Comparison of ENCODE assay signal across 8 cellular contexts in the genomic region with DNA sequence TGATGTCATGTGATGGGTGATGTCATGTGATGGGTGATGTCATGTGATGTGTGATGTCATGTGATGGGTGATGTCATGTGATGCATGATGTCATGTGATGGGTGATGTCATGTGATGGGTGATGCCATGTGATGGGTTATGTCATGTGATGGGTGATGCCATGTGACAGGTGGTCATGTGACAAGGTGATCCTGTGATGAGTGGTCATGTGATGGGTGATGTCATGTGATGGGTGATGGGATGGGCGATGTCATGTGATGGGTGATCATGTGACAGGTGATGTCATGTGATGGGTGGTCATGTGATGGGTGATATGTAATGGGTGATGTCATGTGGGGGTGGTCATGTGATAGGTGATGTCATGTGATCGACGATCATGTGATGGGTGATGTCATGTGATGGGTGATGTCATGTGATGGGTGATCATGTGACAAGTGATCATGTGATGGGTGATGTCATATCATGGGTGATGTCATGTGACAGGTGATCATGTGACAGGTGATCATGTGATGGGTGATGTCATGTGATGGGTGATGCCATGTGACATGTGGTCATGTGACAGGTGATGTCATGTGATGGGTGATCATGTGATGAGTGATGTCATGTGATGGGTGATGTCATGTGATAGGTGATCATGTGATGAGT. TPM values are rescaled to one million over a fixed set of nuclear protein-coding genes. Genes with fewer than 3 reads are reported as not detected.
DNase-seq lines count a peak whose midpoint lies in the region; ATAC-seq, FAIRE-seq and TF ChIP-seq lines count a peak whose summit lies in the region.

No MANE protein-coding gene starts in this region.

- H3K4me1 Mint-ChIP-seq in T-helper 17 cell = no peaks in the 10 kb centered on the region
- H3K4me1 Mint-ChIP-seq in progenitor cell of endocrine pancreas (ENCODE audit: low read depth) = no peaks in the 10 kb centered on the region

- H3K9me3 ChIP-seq in T-helper 17 cell (ENCODE audit: control insufficient read depth, low read length, poor library complexity, severe bottlenecking) = no peaks in the 10 kb centered on the region

- peak overlapping the region; percentile 46 for H3K27ac Mint-ChIP-seq in T-helper 17 cell
- H3K27ac Mint-ChIP-seq in progenitor cell of endocrine pancreas = peak overlapping the region; percentile 98

- peaks cover 18% of the 10 kb centered on the region for H3K9me3 Mint-ChIP-seq in progenitor cell of endocrine pancreas (ENCODE audit: low read depth)

- no peak overlapping the region for H3K4me3 ChIP-seq in choroid plexus epithelial cell (ENCODE audit: low read depth, low read length)

- H3K4me3 Mint-ChIP-seq in T-helper 17 cell (peak overlapping the region; percentile 28), progenitor cell of endocrine pancreas (ENCODE audit: low read depth) (no peak overlapping the region)

- DNase-seq in A172 (ENCODE audit: low spot score) (peak; percentile 26), GM12892 (ENCODE audit: insufficient read length) (no peak), T-helper 17 cell (peak; percentile 11 to 39 (median 13)), choroid plexus epithelial cell (ENCODE audit: low read depth) (peak; percentile 43), progenitor cell of endocrine pancreas (ENCODE audit: low spot score, unreplicated experiment) (no peak), NCI-H510A (lab: John Stamatoyannopoulos, UW) (no peak)

- no peak for TF ChIP-seq POLR2A in GM12892 (IDR thresholded peaks at IDR 0.05; ENCODE audit: low read depth, low read length)

- H3K27me3 Mint-ChIP-seq in T-helper 17 cell = peaks cover 28% of the 10 kb centered on the region
- H3K27me3 Mint-ChIP-seq in progenitor cell of endocrine pancreas = peaks cover 15% of the 10 kb centered on the region

- TF ChIP-seq CTCF in choroid plexus epithelial cell (conservative IDR thresholded peaks at IDR 0.05; ENCODE audit: low read depth, low read length) = no peak
- no peak for TF ChIP-seq CTCF in progenitor cell of endocrine pancreas (IDR thresholded peaks at IDR 0.05; ENCODE audit: unreplicated experiment)

- ATAC-seq in T-helper 17 cell (peak; percentile 62), GM18519 (IDR thresholded peaks at IDR 0.05; ENCODE audit: low FRiP score, unreplicated experiment) (no peak), HG02884 (IDR thresholded peaks at IDR 0.05; ENCODE audit: unreplicated experiment) (no peak)

- H3K36me3 Mint-ChIP-seq in T-helper 17 cell (ENCODE audit: low read depth) = peaks cover 4% of the 10 kb centered on the region
- peaks cover 8% of the 10 kb centered on the region for H3K36me3 Mint-ChIP-seq in progenitor cell of endocrine pancreas (ENCODE audit: insufficient read depth)

- peak; percentile 91 for FAIRE-seq in GM12892 (lab: Jason Lieb, UNC)

RNA-seq across cellular contexts. Expression of a gene that starts 17.2 kb away (rescaled TPM):
- total RNA-seq in A172 (2014; rRNA removed; shearing (Covaris generic)) = not detected in 2 replicates
- polyA plus RNA-seq in GM12892 (2012; ENCODE audit: missing spikeins) = 0.74 TPM
- total RNA-seq in T-helper 17 cell (1 to 10 TPM in 1 of 2 donors, under 1 TPM in 1; 0.34 to 1.4 TPM), progenitor cell of endocrine pancreas (not detected in 2 replicates)

RNA-seq across cellular contexts. Expression of a gene that starts 31.8 kb away (rescaled TPM):
- 0.45 and 0.46 TPM in 2 replicates for total RNA-seq in A172 (2014; rRNA removed; shearing (Covaris generic))
- 0.17 TPM for polyA plus RNA-seq in GM12892 (2012; ENCODE audit: missing spikeins)
- 1 to 10 TPM in 1 of 2 donors, under 1 TPM in 1; 0.37 to 1.2 TPM for total RNA-seq in T-helper 17 cell
- total RNA-seq in progenitor cell of endocrine pancreas = not detected in 2 replicates

RNA-seq across cellular contexts. Expression of a gene that starts 47.7 kb away (rescaled TPM):
- total RNA-seq in A172 (2014; rRNA removed; shearing (Covaris generic)) = not detected in 2 replicates
- polyA plus RNA-seq in GM12892 (2012; ENCODE audit: missing spikeins) = 70.3 TPM
- total RNA-seq in T-helper 17 cell (1 to 10 TPM; 2.4 to 9.6 TPM), progenitor cell of endocrine pancreas (3.9 and 4.5 TPM in 2 replicates)

RNA-seq across cellular contexts. Expression of a gene that starts 53.2 kb away (rescaled TPM):
- total RNA-seq in A172 (2014; rRNA removed; shearing (Covaris generic)) = not detected in 2 replicates
- not detected for polyA plus RNA-seq in GM12892 (2012; ENCODE audit: missing spikeins)
- total RNA-seq in T-helper 17 cell (not detected), progenitor cell of endocrine pancreas (not detected in 2 replicates)

Comparison
In these comparisons a context has a peak if more than half of its experiments do, and no peak if none do; other contexts are left out.
1. DNase-seq: peak in A172 (single experiment), T-helper 17 cell (3 of 3) and choroid plexus epithelial cell (single experiment); none in GM12892 (single experiment), progenitor cell of endocrine pancreas (single experiment) and NCI-H510A (single experiment).